1 cellular context compared by ENCODE assay signal in genomic region chr15:52261498-52262242, GRCh38.
TF ChIP-seq lines count a peak whose summit lies in the region.

No MANE protein-coding gene starts in this region.

TF ChIP-seq in HEK293, 187 proteins besides CTCF, POLR2A, EP300 and RAD21 (continued from another document):
- no peak for TF ChIP-seq KLF17 (tag by site-specific recombination; IDR thresholded peaks at IDR 0.05)
- TF ChIP-seq RBAK (tag by site-specific recombination; IDR thresholded peaks at IDR 0.05) = no peak
- TF ChIP-seq ZNF24 (tag by site-specific recombination; IDR thresholded peaks at IDR 0.05) = no peak; the same call in 1 of the 2 replicates
- no peak for TF ChIP-seq ZNF530 (tag by site-specific recombination; IDR thresholded peaks at IDR 0.05; ENCODE audit: low read depth)
- TF ChIP-seq PRDM2 (tag by site-specific recombination; IDR thresholded peaks at IDR 0.05; ENCODE audit: borderline replicate concordance) = no peak
- TF ChIP-seq ZNF239 (tag by site-specific recombination; IDR thresholded peaks at IDR 0.05) = no peak
- TF ChIP-seq KLF1 (tag by site-specific recombination; IDR thresholded peaks at IDR 0.05) = no peak
- no peak for TF ChIP-seq TSHZ1 (tag by site-specific recombination; IDR thresholded peaks at IDR 0.05; ENCODE audit: borderline replicate concordance)
- TF ChIP-seq ZXDB (tag by site-specific recombination; IDR thresholded peaks at IDR 0.05) = no peak
- no peak for TF ChIP-seq INSM2 (tag by site-specific recombination; IDR thresholded peaks at IDR 0.05)
- TF ChIP-seq BCL11A (tag by site-specific recombination; IDR thresholded peaks at IDR 0.05; ENCODE audit: low read depth) = no peak
- peak; percentile 24; the same call in 1 of the 2 replicates for TF ChIP-seq ZNF580 (tag by site-specific recombination; IDR thresholded peaks at IDR 0.05)
- no peak for TF ChIP-seq ZNF354C (tag by site-specific recombination; IDR thresholded peaks at IDR 0.05; ENCODE audit: borderline replicate concordance, low read depth)
- peak; percentile 23; the same call in 1 of the 2 replicates for TF ChIP-seq PRDM10 (tag by site-specific recombination; IDR thresholded peaks at IDR 0.05)
- TF ChIP-seq ZBTB11 (tag by site-specific recombination; conservative IDR thresholded peaks at IDR 0.05; ENCODE audit: low read depth) = peak; percentile 40; the same call in 1 of the 2 replicates
- no peak for TF ChIP-seq ZNF174 (tag by site-specific recombination; IDR thresholded peaks at IDR 0.05)
- TF ChIP-seq ZIC2 (tag by site-specific recombination; IDR thresholded peaks at IDR 0.05) = peak; percentile 92
- peak; percentile 58 for TF ChIP-seq ZNF600 (tag by site-specific recombination; IDR thresholded peaks at IDR 0.05)
- no peak for TF ChIP-seq ZNF623 (tag by site-specific recombination; IDR thresholded peaks at IDR 0.05)
- peak; percentile 88 for TF ChIP-seq GLIS1 (tag by site-specific recombination; IDR thresholded peaks at IDR 0.05)
- no peak for TF ChIP-seq MYNN (tag by site-specific recombination; IDR thresholded peaks at IDR 0.05; ENCODE audit: borderline replicate concordance)
- peak; percentile 49; the same call in 1 of the 2 replicates for TF ChIP-seq ZNF341 (tag by site-specific recombination; IDR thresholded peaks at IDR 0.05; ENCODE audit: low read depth)
- no peak for TF ChIP-seq ZNF366 (tag by site-specific recombination; conservative IDR thresholded peaks at IDR 0.05)
- TF ChIP-seq ZNF169 (tag by site-specific recombination; IDR thresholded peaks at IDR 0.05) = no peak
- no peak for TF ChIP-seq ZSCAN23 (tag by site-specific recombination; IDR thresholded peaks at IDR 0.05)
- TF ChIP-seq ZNF121 (tag by site-specific recombination; IDR thresholded peaks at IDR 0.05) = no peak
- no peak for TF ChIP-seq ZNF660 (tag by site-specific recombination; IDR thresholded peaks at IDR 0.05)
